ENCODE assay signal across 35 cellular contexts in genomic region chr2:129462967-129463366, GRCh38.
A peak's percentile ranks its signal among the peaks of the same experiment; 100 is the strongest.
DNase-seq lines count a peak whose midpoint lies in the region; ATAC-seq and TF ChIP-seq lines count a peak whose summit lies in the region.
"Had no signal": no experiment of that assay in that cellular context is flagged by ENCODE, and none has a peak within 500 bp of the region (broad histone marks: within the 10 kb centered on the region; RNA-seq: fewer than 3 reads in every experiment).

No MANE protein-coding gene starts in this region.

- H3K4me1 ChIP-seq in esophagus muscularis mucosa: no peaks in the 10 kb centered on the region
- H3K4me1 ChIP-seq: A549, BE2C, Caco-2 had no signal

- H3K4me1 Mint-ChIP-seq in activated CD4-positive, alpha-beta T cell treated with anti-CD3 and anti-CD28 coated beads, Interleukin-2, amount 10 ng/mL, durations not matched to agents 24 days and 14 days: no peaks in the 10 kb centered on the region
- H3K4me1 Mint-ChIP-seq in osteocyte (ENCODE audit: unreplicated experiment): no peaks in the 10 kb centered on the region
- H3K4me1 Mint-ChIP-seq: B cell; CD4-positive, alpha-beta memory T cell; CD4-positive, CD25-positive, alpha-beta regulatory T cell; CD8-positive, alpha-beta memory T cell had no signal

- no peak overlapping the region for H3K4me3 ChIP-seq in esophagus muscularis mucosa
- H3K4me3 ChIP-seq: A549; BLaER1; BLaER1 treated with 17β-estradiol and CSF1 and Interleukin-3, amounts not matched to agents 10 nM and 100 nM had no signal

- no peaks in the 10 kb centered on the region for H3K9me3 Mint-ChIP-seq in activated CD4-positive, alpha-beta T cell treated with anti-CD3 and anti-CD28 coated beads, Interleukin-2, amount 10 ng/mL, durations not matched to agents 24 days and 14 days
- H3K9me3 Mint-ChIP-seq in osteocyte (ENCODE audit: unreplicated experiment): peaks cover 38% of the 10 kb centered on the region
- H3K9me3 Mint-ChIP-seq: CD8-positive, alpha-beta T cell had no signal

- ATAC-seq in HG02798 (IDR thresholded peaks at IDR 0.05; ENCODE audit: poor library complexity, unreplicated experiment): no peak
- ATAC-seq: A549; CD8-positive, alpha-beta T cell had no signal

- no peaks in the 10 kb centered on the region for H3K36me3 ChIP-seq in esophagus muscularis mucosa
- H3K36me3 ChIP-seq: BE2C; BLaER1; BLaER1 treated with 17β-estradiol and CSF1 and Interleukin-3, amounts not matched to agents 10 nM and 100 nM had no signal

- no peaks in the 10 kb centered on the region for H3K27me3 ChIP-seq in esophagus muscularis mucosa
- H3K27me3 ChIP-seq: BE2C; BLaER1; BLaER1 treated with 17β-estradiol and CSF1 and Interleukin-3, amounts not matched to agents 10 nM and 100 nM had no signal

- TF ChIP-seq CTCF in esophagus muscularis mucosa (IDR thresholded peaks at IDR 0.05) (no peak), osteocyte (IDR thresholded peaks at IDR 0.05) (no peak)

- intact Hi-C loops in activated CD4-positive, alpha-beta T cell treated with anti-CD3 and anti-CD28 coated beads, Interleukin-2, amount 10 ng/mL, durations not matched to agents 24 days and 14 days (cut with micrococcal nuclease): no loop called here
- intact Hi-C loops in esophagus muscularis mucosa (cut with DNase I): no loop called here

- 93% methylated on average over 3 of the region's 4 CpGs for WGBS in esophagus muscularis mucosa

- no peaks in the 10 kb centered on the region for H3K36me3 Mint-ChIP-seq in activated CD4-positive, alpha-beta T cell treated with anti-CD3 and anti-CD28 coated beads, Interleukin-2, amount 10 ng/mL, durations not matched to agents 24 days and 14 days (ENCODE audit: low read depth)
- no peaks in the 10 kb centered on the region for H3K36me3 Mint-ChIP-seq in osteocyte (ENCODE audit: unreplicated experiment)
- H3K36me3 Mint-ChIP-seq: CD14-positive monocyte; CD4-positive, alpha-beta memory T cell; CD4-positive, CD25-positive, alpha-beta regulatory T cell; CD8-positive, alpha-beta memory T cell; CD8-positive, alpha-beta T cell had no signal

- H3K9me3 ChIP-seq in esophagus muscularis mucosa: no peaks in the 10 kb centered on the region
- H3K9me3 ChIP-seq: A549, BE2C, Caco-2 had no signal

- no peak overlapping the region for H3K27ac ChIP-seq in esophagus muscularis mucosa (replicated peaks in 1 of 4)
- H3K27ac ChIP-seq: 22Rv1, A549, BLaER1, C4-2B had no signal

- no peaks in the 10 kb centered on the region for H3K27me3 Mint-ChIP-seq in activated CD4-positive, alpha-beta T cell treated with anti-CD3 and anti-CD28 coated beads, Interleukin-2, amount 10 ng/mL, durations not matched to agents 24 days and 14 days
- no peaks in the 10 kb centered on the region for H3K27me3 Mint-ChIP-seq in osteocyte (ENCODE audit: unreplicated experiment)
- H3K27me3 Mint-ChIP-seq: B cell; CD4-positive, alpha-beta memory T cell; CD4-positive, alpha-beta T cell; CD4-positive, CD25-positive, alpha-beta regulatory T cell; CD8-positive, alpha-beta memory T cell had no signal

- peak; percentile 41 for DNase-seq in activated CD4-positive, alpha-beta T cell treated with anti-CD3 and anti-CD28 coated beads, Interleukin-2, amount 10 ng/mL, durations not matched to agents 24 days and 14 days
- no peak for DNase-seq in activated CD4-positive, alpha-beta T cell treated with anti-CD3 and anti-CD28 coated beads, Interleukin-2, amount 50 U/mL, for 4 hours
- DNase-seq in esophagus muscularis mucosa (ENCODE audit: extremely low spot score): peak; percentile 53
- peak; percentile 6 for DNase-seq in iPS-NIHi7 (ENCODE audit: extremely low spot score)
- peak; percentile 78 for DNase-seq in osteocyte (ENCODE audit: extremely low spot score, unreplicated experiment)
- DNase-seq in SW 1271 (lab: John Stamatoyannopoulos, UW): no peak
- no peak for DNase-seq in activated T-cell treated with anti-CD3 and anti-CD28 coated beads, Interleukin-2, amount 50 U/mL, for 48 hours
- DNase-seq: 8988T; ACHN; AML-193; BE2C; C1 segment of cervical spinal cord; Caco-2; Calu3; CD4-positive, alpha-beta memory T cell; CD4-positive, alpha-beta T cell; CD4-positive, CD25-positive, alpha-beta regulatory T cell; CD8-positive, alpha-beta memory T cell; CD8-positive, alpha-beta T cell; COR-L47; DMS 273 treated with DMSO at 0.1 percent for 48 hours; DMS153; DMS53; DMS79; DMS79 treated with DMSO at 0.1 percent for 48 hours; DND-41; EL had no signal

- no peak for TF ChIP-seq EP300 in esophagus muscularis mucosa (IDR thresholded peaks at IDR 0.05)

- no peak overlapping the region for H3K4me3 Mint-ChIP-seq in activated CD4-positive, alpha-beta T cell treated with anti-CD3 and anti-CD28 coated beads, Interleukin-2, amount 10 ng/mL, durations not matched to agents 24 days and 14 days
- no peak overlapping the region for H3K4me3 Mint-ChIP-seq in osteocyte (ENCODE audit: unreplicated experiment)
- H3K4me3 Mint-ChIP-seq: B cell; CD14-positive monocyte; CD4-positive, alpha-beta memory T cell; CD4-positive, alpha-beta T cell; CD4-positive, CD25-positive, alpha-beta regulatory T cell; CD8-positive, alpha-beta memory T cell; CD8-positive, alpha-beta T cell had no signal

- no peak for TF ChIP-seq POLR2A in esophagus muscularis mucosa (IDR thresholded peaks at IDR 0.05; ENCODE audit: low read depth)

- H3K27ac Mint-ChIP-seq in activated CD4-positive, alpha-beta T cell treated with anti-CD3 and anti-CD28 coated beads, Interleukin-2, amount 10 ng/mL, durations not matched to agents 24 days and 14 days: no peak overlapping the region
- H3K27ac Mint-ChIP-seq in osteocyte (ENCODE audit: unreplicated experiment): no peak overlapping the region
- H3K27ac Mint-ChIP-seq: B cell; CD14-positive monocyte; CD4-positive, alpha-beta memory T cell; CD4-positive, alpha-beta T cell; CD4-positive, CD25-positive, alpha-beta regulatory T cell; CD8-positive, alpha-beta memory T cell; CD8-positive, alpha-beta T cell had no signal

Comparison
In these comparisons a context has a peak if more than half of its experiments do, and no peak if none do; other contexts are left out.
1. DNase-seq: peak in activated CD4-positive, alpha-beta T cell treated with anti-CD3 and anti-CD28 coated beads, Interleukin-2, amount 10 ng/mL, durations not matched to agents 24 days and 14 days (single experiment), esophagus muscularis mucosa (single experiment), iPS-NIHi7 (single experiment) and osteocyte (single experiment); none in activated CD4-positive, alpha-beta T cell treated with anti-CD3 and anti-CD28 coated beads, Interleukin-2, amount 50 U/mL, for 4 hours (0 of 2), SW 1271 (0 of 2) and activated T-cell treated with anti-CD3 and anti-CD28 coated beads, Interleukin-2, amount 50 U/mL, for 48 hours (0 of 2).